Comparison of ENCODE assay signal across 1 cellular context in the genomic region with DNA sequence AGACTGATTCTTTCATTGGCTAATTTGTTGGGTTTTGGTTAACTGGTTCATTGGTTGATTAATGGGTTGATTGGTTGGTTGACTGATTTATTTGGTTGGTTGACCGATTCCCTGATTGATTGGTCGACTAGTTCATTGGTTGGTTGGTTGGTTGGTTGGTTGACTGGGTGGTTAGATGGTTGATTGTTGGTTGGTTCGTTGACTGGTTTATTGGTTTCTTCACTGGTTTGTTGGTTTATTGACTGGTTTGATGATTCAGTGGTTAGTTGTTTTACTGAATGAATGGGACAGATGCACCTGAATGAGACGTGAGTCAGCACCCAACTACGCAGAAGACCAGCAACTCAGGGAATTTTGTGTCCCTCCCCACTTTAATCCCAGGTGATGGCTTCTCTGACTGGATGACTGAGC.
TF ChIP-seq lines count a peak whose summit lies in the region.

No MANE protein-coding gene starts in this region.

TF ChIP-seq in GM23338, 12 proteins besides CTCF, POLR2A, EP300 and RAD21 (continued from another document):
- TF ChIP-seq STAT1 (IDR thresholded peaks at IDR 0.05; ENCODE audit: unreplicated experiment) (no peak), EZH2 (IDR thresholded peaks at IDR 0.05; ENCODE audit: low read depth, unreplicated experiment) (no peak), CREB1 (CRISPR knock-in tag; IDR thresholded peaks at IDR 0.05; ENCODE audit: low read depth) (no peak), NANOG (IDR thresholded peaks at IDR 0.05; ENCODE audit: borderline replicate concordance) (no peak)
- TF ChIP-seq, protein P1, sequence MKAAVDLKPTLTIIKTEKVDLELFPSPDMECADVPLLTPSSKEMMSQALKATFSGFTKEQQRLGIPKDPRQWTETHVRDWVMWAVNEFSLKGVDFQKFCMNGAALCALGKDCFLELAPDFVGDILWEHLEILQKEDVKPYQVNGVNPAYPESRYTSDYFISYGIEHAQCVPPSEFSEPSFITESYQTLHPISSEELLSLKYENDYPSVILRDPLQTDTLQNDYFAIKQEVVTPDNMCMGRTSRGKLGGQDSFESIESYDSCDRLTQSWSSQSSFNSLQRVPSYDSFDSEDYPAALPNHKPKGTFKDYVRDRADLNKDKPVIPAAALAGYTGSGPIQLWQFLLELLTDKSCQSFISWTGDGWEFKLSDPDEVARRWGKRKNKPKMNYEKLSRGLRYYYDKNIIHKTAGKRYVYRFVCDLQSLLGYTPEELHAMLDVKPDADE (IDR thresholded peaks at IDR 0.05) = no peak
- TF ChIP-seq, protein P2, sequence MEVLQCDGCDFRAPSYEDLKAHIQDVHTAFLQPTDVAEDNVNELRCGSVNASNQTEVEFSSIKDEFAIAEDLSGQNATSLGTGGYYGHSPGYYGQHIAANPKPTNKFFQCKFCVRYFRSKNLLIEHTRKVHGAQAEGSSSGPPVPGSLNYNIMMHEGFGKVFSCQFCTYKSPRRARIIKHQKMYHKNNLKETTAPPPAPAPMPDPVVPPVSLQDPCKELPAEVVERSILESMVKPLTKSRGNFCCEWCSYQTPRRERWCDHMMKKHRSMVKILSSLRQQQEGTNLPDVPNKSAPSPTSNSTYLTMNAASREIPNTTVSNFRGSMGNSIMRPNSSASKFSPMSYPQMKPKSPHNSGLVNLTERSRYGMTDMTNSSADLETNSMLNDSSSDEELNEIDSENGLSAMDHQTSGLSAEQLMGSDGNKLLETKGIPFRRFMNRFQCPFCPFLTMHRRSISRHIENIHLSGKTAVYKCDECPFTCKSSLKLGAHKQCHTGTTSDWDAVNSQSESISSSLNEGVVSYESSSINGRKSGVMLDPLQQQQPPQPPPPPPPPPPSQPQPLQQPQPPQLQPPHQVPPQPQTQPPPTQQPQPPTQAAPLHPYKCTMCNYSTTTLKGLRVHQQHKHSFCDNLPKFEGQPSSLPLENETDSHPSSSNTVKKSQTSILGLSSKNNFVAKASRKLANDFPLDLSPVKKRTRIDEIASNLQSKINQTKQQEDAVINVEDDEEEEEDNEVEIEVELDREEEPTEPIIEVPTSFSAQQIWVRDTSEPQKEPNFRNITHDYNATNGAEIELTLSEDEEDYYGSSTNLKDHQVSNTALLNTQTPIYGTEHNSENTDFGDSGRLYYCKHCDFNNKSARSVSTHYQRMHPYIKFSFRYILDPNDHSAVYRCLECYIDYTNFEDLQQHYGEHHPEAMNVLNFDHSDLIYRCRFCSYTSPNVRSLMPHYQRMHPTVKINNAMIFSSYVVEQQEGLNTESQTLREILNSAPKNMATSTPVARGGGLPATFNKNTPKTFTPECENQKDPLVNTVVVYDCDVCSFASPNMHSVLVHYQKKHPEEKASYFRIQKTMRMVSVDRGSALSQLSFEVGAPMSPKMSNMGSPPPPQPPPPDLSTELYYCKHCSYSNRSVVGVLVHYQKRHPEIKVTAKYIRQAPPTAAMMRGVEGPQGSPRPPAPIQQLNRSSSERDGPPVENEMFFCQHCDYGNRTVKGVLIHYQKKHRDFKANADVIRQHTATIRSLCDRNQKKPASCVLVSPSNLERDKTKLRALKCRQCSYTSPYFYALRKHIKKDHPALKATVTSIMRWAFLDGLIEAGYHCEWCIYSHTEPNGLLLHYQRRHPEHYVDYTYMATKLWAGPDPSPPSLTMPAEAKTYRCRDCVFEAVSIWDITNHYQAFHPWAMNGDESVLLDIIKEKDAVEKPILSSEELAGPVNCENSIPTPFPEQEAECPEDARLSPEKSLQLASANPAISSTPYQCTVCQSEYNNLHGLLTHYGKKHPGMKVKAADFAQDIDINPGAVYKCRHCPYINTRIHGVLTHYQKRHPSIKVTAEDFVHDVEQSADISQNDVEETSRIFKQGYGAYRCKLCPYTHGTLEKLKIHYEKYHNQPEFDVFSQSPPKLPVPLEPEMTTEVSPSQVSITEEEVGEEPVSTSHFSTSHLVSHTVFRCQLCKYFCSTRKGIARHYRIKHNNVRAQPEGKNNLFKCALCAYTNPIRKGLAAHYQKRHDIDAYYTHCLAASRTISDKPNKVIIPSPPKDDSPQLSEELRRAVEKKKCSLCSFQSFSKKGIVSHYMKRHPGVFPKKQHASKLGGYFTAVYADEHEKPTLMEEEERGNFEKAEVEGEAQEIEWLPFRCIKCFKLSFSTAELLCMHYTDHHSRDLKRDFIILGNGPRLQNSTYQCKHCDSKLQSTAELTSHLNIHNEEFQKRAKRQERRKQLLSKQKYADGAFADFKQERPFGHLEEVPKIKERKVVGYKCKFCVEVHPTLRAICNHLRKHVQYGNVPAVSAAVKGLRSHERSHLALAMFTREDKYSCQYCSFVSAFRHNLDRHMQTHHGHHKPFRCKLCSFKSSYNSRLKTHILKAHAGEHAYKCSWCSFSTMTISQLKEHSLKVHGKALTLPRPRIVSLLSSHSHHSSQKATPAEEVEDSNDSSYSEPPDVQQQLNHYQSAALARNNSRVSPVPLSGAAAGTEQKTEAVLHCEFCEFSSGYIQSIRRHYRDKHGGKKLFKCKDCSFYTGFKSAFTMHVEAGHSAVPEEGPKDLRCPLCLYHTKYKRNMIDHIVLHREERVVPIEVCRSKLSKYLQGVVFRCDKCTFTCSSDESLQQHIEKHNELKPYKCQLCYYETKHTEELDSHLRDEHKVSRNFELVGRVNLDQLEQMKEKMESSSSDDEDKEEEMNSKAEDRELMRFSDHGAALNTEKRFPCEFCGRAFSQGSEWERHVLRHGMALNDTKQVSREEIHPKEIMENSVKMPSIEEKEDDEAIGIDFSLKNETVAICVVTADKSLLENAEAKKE (CRISPR knock-in tag; IDR thresholded peaks at IDR 0.05) = no peak
